8 cellular contexts compared by ENCODE assay signal in genomic region chr17:64918842-64919288, GRCh38. TPM values are rescaled to one million over a fixed set of nuclear protein-coding genes. Genes with fewer than 3 reads are reported as not detected.
DNase-seq lines count a peak whose midpoint lies in the region; ATAC-seq and TF ChIP-seq lines count a peak whose summit lies in the region.
"Not testable (repeated sequence)": the region's sequence is repeated elsewhere in the genome, so short reads cannot be mapped to it uniquely, and the experiment has no call there.

No MANE protein-coding gene starts in this region.

- intact Hi-C loops in activated B cell treated with CpG ODN at 0.5 μM for 24 hours (cut with micrococcal nuclease): loop anchor here (2.0 to 5.0 kb wide), 6 partner anchors 46 to 182 kb away; partner anchors contain the start of gene GNA13

- H3K27me3 ChIP-seq in kidney epithelial cell (ENCODE audit: control insufficient read depth, insufficient read depth, low read length): not testable (repeated sequence)

- H3K9me3 Mint-ChIP-seq in activated B cell treated with CpG ODN at 0.5 μM for 24 hours: not testable (repeated sequence)

- CTCF ChIA-PET in activated B cell treated with CpG ODN at 0.5 μM for 24 hours (lab: Charles Lee): interaction anchor here (1.0 to 1.8 kb wide), 6 partner anchors 21 to 218 kb away, joined by 3 to 7 read pairs (median 6); partner anchors contain the start of gene RGS9

- peak overlapping the region; percentile 66 for H3K4me3 ChIP-seq in choroid plexus epithelial cell (ENCODE audit: low read depth, low read length)
- H3K4me3 ChIP-seq in kidney epithelial cell (ENCODE audit: low read depth, low read length): peak overlapping the region; percentile 64
- peak overlapping the region; percentile 53 for H3K4me3 ChIP-seq in skeletal muscle cell (ENCODE audit: low read depth, low read length)

- POLR2A ChIA-PET in activated B cell treated with CpG ODN at 0.5 μM for 24 hours (lab: Charles Lee): interaction anchor here (1.0 to 2.7 kb wide), 11 partner anchors 48 to 1177 kb away, joined by 3 to 17 read pairs (median 6); partner anchors contain the start of genes CEP95, DDX5 and GNA13

- peak overlapping the region; percentile 92 for H3K27ac Mint-ChIP-seq in activated B cell treated with CpG ODN at 0.5 μM for 24 hours

- DNase-seq in A172 (ENCODE audit: low spot score) (peak; percentile 43), NCI-H1417 (lab: John Stamatoyannopoulos, UW) (peak; percentile 24 to 67 (median 63)), activated B cell treated with CpG ODN at 0.5 μM for 24 hours (peak; percentile 72)
- DNase-seq in choroid plexus epithelial cell (ENCODE audit: low read depth); kidney epithelial cell (ENCODE audit: low read depth); skeletal muscle cell (ENCODE audit: low read depth): not testable (repeated sequence)

- not testable (repeated sequence) for H3K27me3 Mint-ChIP-seq in activated B cell treated with CpG ODN at 0.5 μM for 24 hours

- H3K36me3 Mint-ChIP-seq in activated B cell treated with CpG ODN at 0.5 μM for 24 hours (ENCODE audit: low read depth): not testable (repeated sequence)

- H3K4me3 Mint-ChIP-seq in activated B cell treated with CpG ODN at 0.5 μM for 24 hours: peak overlapping the region; percentile 87

- TF ChIP-seq CTCF in activated B cell treated with CpG ODN at 0.5 μM for 24 hours (IDR thresholded peaks at IDR 0.05); choroid plexus epithelial cell (conservative IDR thresholded peaks at IDR 0.05; ENCODE audit: low read depth, low read length); kidney epithelial cell (IDR thresholded peaks at IDR 0.05; ENCODE audit: insufficient read depth, low read length, poor library complexity, severe bottlenecking): not testable (repeated sequence)

- ATAC-seq in GM18873 (IDR thresholded peaks at IDR 0.05; ENCODE audit: low FRiP score, unreplicated experiment): peak; percentile 26
- peak; percentile 47 for ATAC-seq in HG02938 (IDR thresholded peaks at IDR 0.05; ENCODE audit: unreplicated experiment)
- ATAC-seq in activated B cell treated with CpG ODN at 0.5 μM for 24 hours (ENCODE audit: low read depth): peak; percentile 35

- H3K4me1 Mint-ChIP-seq in activated B cell treated with CpG ODN at 0.5 μM for 24 hours: peaks cover 46% of the 10 kb centered on the region

- H3K36me3 ChIP-seq in kidney epithelial cell (ENCODE audit: control insufficient read depth, insufficient read depth, low read length): not testable (repeated sequence)

RNA-seq across cellular contexts. Expression of gene LRRC37A3, which starts 0.4 kb away (rescaled TPM):
- total RNA-seq in A172 (2014; rRNA removed; shearing (Covaris generic)): 3.6 and 6.4 TPM in 2 replicates
- total RNA-seq in activated B cell treated with CpG ODN at 0.5 μM for 24 hours (28.4 and 38.2 TPM in 2 replicates), kidney epithelial cell (3.1 and 5.3 TPM in 2 replicates)
